ENCODE assay signal across 8 cellular contexts in genomic region chr6:18323935-18324707, GRCh38. TPM values are rescaled to one million over a fixed set of nuclear protein-coding genes. Genes with fewer than 3 reads are reported as not detected.
DNase-seq lines count a peak whose midpoint lies in the region; ATAC-seq, FAIRE-seq and TF ChIP-seq lines count a peak whose summit lies in the region.

No MANE protein-coding gene starts in this region.

- TF ChIP-seq POLR2A in adrenal gland (IDR thresholded peaks at IDR 0.05): no peak

- no peaks in the 10 kb centered on the region for H3K9me3 ChIP-seq in adrenal gland (replicated peaks in 1 of 3)

- ATAC-seq in HG03097 (IDR thresholded peaks at IDR 0.05; ENCODE audit: low FRiP score, unreplicated experiment) (peak; percentile 56), left ventricle myocardium superior (peak; percentile 73)

- intact Hi-C loops in adrenal gland (cut with DNase I): loop anchor here in 1 of 2 donors (2.0 kb wide), 1 partner anchor 181 kb away; no protein-coding TSS in a partner anchor
- intact Hi-C loops in left ventricle myocardium superior (cut with micrococcal nuclease): loop anchor here (1.0 kb wide), 1 partner anchor 180 kb away; no protein-coding TSS in a partner anchor

- H3K4me3 ChIP-seq in GM12864 (ENCODE audit: low read depth, low read length) (no peak overlapping the region), adrenal gland (no peak overlapping the region)

- no peaks in the 10 kb centered on the region for H3K36me3 ChIP-seq in adrenal gland (replicated peaks in 1 of 2)

- WGBS in adrenal gland, 4 donors: 19 to 28% (median 23%) methylated on average over 8 of the region's 8 CpGs

- TF ChIP-seq CTCF in GM12864 (IDR thresholded peaks at IDR 0.05; ENCODE audit: low read depth, low read length, missing control alignments) (peak; percentile 61), adrenal gland (IDR thresholded peaks at IDR 0.05) (peak; percentile 54 to 78 (median 70))

- DNase-seq in GM12864 (ENCODE audit: low read depth) (peak; percentile 18), NCI-H2227 treated with DMSO at 0.1 percent for 48 hours (lab: John Stamatoyannopoulos, UW) (peak; percentile 80), adrenal gland (peak in 2 of 7 donors; percentile 12 to 25), left ventricle myocardium superior (no peak), smooth muscle cell of the brain vasculature (ENCODE audit: low read depth, low spot score) (peak; percentile 24)
- DNase-seq in activated T-cell treated with anti-CD3 and anti-CD28 coated beads, Interleukin-2, amount 50 U/mL, for 1 hour: no peak

- H3K27me3 ChIP-seq in adrenal gland: no peaks in the 10 kb centered on the region

- no peaks in the 10 kb centered on the region for H3K4me1 ChIP-seq in adrenal gland (replicated peaks in 1 of 2)

- FAIRE-seq in A204.1 (lab: Jason Lieb, UNC): peak; percentile 90

- no peak overlapping the region for H3K27ac ChIP-seq in adrenal gland

RNA-seq across cellular contexts. Expression of gene DEK, which starts 59.8 kb away (rescaled TPM):
- 10 to 100 TPM; 56.7 to 87.5 (median 61.3) TPM for total RNA-seq in adrenal gland
- polyA plus RNA-seq in adrenal gland: 10 to 100 TPM; 15.7 to 67.1 (median 25.9) TPM
- total RNA-seq in left ventricle myocardium superior: 69.1 TPM

Comparison
In these comparisons a context has a peak if more than half of its experiments do, and no peak if none do; other contexts are left out.
1. DNase-seq: peak in GM12864 (single experiment), NCI-H2227 treated with DMSO at 0.1 percent for 48 hours (single experiment) and smooth muscle cell of the brain vasculature (single experiment); none in left ventricle myocardium superior (single experiment) and activated T-cell treated with anti-CD3 and anti-CD28 coated beads, Interleukin-2, amount 50 U/mL, for 1 hour (single experiment).